Comparison of ENCODE assay signal across 8 cellular contexts in genomic region chr15:94576889-94577533, GRCh38.
A peak's percentile ranks its signal among the peaks of the same experiment; 100 is the strongest.
DNase-seq lines count a peak whose midpoint lies in the region; ATAC-seq and TF ChIP-seq lines count a peak whose summit lies in the region.

No MANE protein-coding gene starts in this region.

- H3K4me1 ChIP-seq in foreskin keratinocyte: no peaks in the 10 kb centered on the region

- ATAC-seq in GM21390 (IDR thresholded peaks at IDR 0.05; ENCODE audit: unreplicated experiment): peak; percentile 88
- ATAC-seq in foreskin keratinocyte: peak; percentile 78

- TF ChIP-seq CTCF in VCaP (conservative IDR thresholded peaks at IDR 0.05) (peak; percentile 92), foreskin keratinocyte (conservative IDR thresholded peaks at IDR 0.05) (peak; percentile 76)

- DNase-seq in NCI-H2196 (lab: John Stamatoyannopoulos, UW; ENCODE audit: unreplicated experiment) (peak; percentile 15), NCI-H2196 treated with DMSO at 0.1 percent for 48 hours (lab: John Stamatoyannopoulos, UW; ENCODE audit: unreplicated experiment) (no peak), HT1080 (ENCODE audit: low read depth) (peak; percentile 32), foreskin keratinocyte (peak; percentile 6 to 29), NCI-H1092 treated with DMSO at 0.1 percent for 48 hours (lab: John Stamatoyannopoulos, UW) (no peak)
- peak; percentile 31 to 40 for DNase-seq in stimulated activated CD4-positive, alpha-beta T cell treated with anti-CD3 and anti-CD28 coated beads, Interleukin-2, amount 100 ng/mL, for 48 hours

- no peaks in the 10 kb centered on the region for H3K27me3 ChIP-seq in foreskin keratinocyte

- no peak overlapping the region for H3K27ac ChIP-seq in VCaP
- H3K27ac ChIP-seq in foreskin keratinocyte: no peak overlapping the region

Comparison
In these comparisons a context has a peak if more than half of its experiments do, and no peak if none do; other contexts are left out.
1. DNase-seq: peak in NCI-H2196 (single experiment), HT1080 (single experiment), foreskin keratinocyte (2 of 2) and stimulated activated CD4-positive, alpha-beta T cell treated with anti-CD3 and anti-CD28 coated beads, Interleukin-2, amount 100 ng/mL, for 48 hours (2 of 2); none in NCI-H2196 treated with DMSO at 0.1 percent for 48 hours (single experiment) and NCI-H1092 treated with DMSO at 0.1 percent for 48 hours (single experiment).